ENCODE assay signal across 26 cellular contexts in the genomic region with DNA sequence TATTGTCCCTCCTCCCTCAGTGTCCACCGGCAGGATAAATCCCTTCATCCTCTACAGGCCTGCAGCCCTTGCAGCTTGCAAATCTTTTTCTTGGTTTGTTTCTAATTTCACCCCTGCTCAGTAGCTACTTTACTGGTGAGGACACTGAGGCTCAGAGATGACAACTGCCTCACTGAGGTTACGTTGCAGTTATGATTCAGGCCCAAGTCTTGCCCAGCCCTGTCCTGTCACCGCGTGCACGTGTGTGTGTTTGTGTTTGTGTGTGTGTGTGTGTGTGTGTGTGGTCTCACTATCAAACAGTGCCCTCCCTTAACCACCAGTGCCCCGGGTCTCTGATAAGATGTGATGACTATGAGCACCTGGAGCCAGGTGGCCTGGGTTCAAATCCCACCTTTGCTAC. TPM values are rescaled to one million over a fixed set of nuclear protein-coding genes. Genes with fewer than 3 reads are reported as not detected.
DNase-seq lines count a peak whose midpoint lies in the region; ATAC-seq and TF ChIP-seq lines count a peak whose summit lies in the region.
"Had no signal": no experiment of that assay in that cellular context is flagged by ENCODE, and none has a peak within 500 bp of the region (broad histone marks: within the 10 kb centered on the region; RNA-seq: fewer than 3 reads in every experiment).

No MANE protein-coding gene starts in this region.

- peak overlapping the region; percentile 32 to 90 for H3K27ac Mint-ChIP-seq in natural killer cell treated with Interleukin-12 subunit alpha and Interleukin-12 subunit beta and Interleukin-15 and Interleukin-18, amount 100 ng/mL, for 72 hours
- H3K27ac Mint-ChIP-seq in natural killer cell (peak overlapping the region in 1 of 2 donors; percentile 37), glutamatergic neuron (ENCODE audit: unreplicated experiment) (peak overlapping the region; percentile 79)
- H3K27ac Mint-ChIP-seq in activated T-helper 1 cell treated with anti-CD3 and anti-CD28 coated beads, Interleukin-12 subunit alpha, Interleukin-12 subunit beta, Interleukin-2, Interleukin-4 antibody, amounts not matched to agents 30 ng/mL and 10 ng/mL and 1 ng/mL, durations not matched to agents 14 hours and 24 hours and 36 hours, result peak overlapping the region; percentile 15
- H3K27ac Mint-ChIP-seq: nephron progenitor cell had no signal

- no peak for TF ChIP-seq CTCF in natural killer cell (IDR thresholded peaks at IDR 0.05)
- no peak for TF ChIP-seq CTCF in glutamatergic neuron (IDR thresholded peaks at IDR 0.05; ENCODE audit: partially characterized antibody, unreplicated experiment)

- no peak for ATAC-seq in natural killer cell treated with Interleukin-12 subunit alpha and Interleukin-12 subunit beta and Interleukin-15 and Interleukin-18, amount 100 ng/mL, for 72 hours
- ATAC-seq in natural killer cell, result no peak
- ATAC-seq in GM19035 (IDR thresholded peaks at IDR 0.05; ENCODE audit: unreplicated experiment), result no peak
- ATAC-seq in HG03135 (IDR thresholded peaks at IDR 0.05; ENCODE audit: unreplicated experiment), result no peak
- ATAC-seq: activated naive CD4-positive, alpha-beta T cell treated with anti-CD3 and anti-CD28 coated beads, Interleukin-2, amount 50 U/mL, for 72 hours; activated T-helper 17 cell treated with anti-CD3 and anti-CD28 coated beads, Interleukin-2, amount 50 U/mL, for 72 hours; heart left ventricle; lower lobe of right lung had no signal

- DNase-seq in natural killer cell treated with Interleukin-12 subunit alpha and Interleukin-12 subunit beta and Interleukin-15 and Interleukin-18, amount 100 ng/mL, for 72 hours (ENCODE audit: low spot score), result no peak
- no peak for DNase-seq in natural killer cell
- no peak for DNase-seq in activated T-helper 1 cell treated with anti-CD3 and anti-CD28 coated beads, Interleukin-12 subunit alpha, Interleukin-12 subunit beta, Interleukin-2, Interleukin-4 antibody, amounts not matched to agents 30 ng/mL and 10 ng/mL and 1 ng/mL, durations not matched to agents 14 hours and 24 hours and 36 hours (ENCODE audit: low spot score)
- no peak for DNase-seq in glutamatergic neuron
- no peak for DNase-seq in RKO (ENCODE audit: low spot score)
- DNase-seq: activated CD4-positive, alpha-beta T cell treated with anti-CD3 and anti-CD28 coated beads, Interleukin-2, amount 50 U/mL, for 1 hour; activated CD8-positive, alpha-beta memory T cell treated with anti-CD3 and anti-CD28 coated beads, Interleukin-2, amount 50 U/mL, for 4 hours; colonic mucosa; DMS79 treated with DMSO at 0.1 percent for 48 hours; effector CD4-positive, alpha-beta T cell; erythroblast; GDM1; heart left ventricle; Kasumi-1; lower lobe of right lung; NCI-H1417 treated with DMSO at 0.1 percent for 48 hours; NCI-H2029 treated with DMSO at 0.1 percent for 48 hours; NCI-H526 treated with DMSO at 0.1 percent for 48 hours; nephron progenitor cell; SIG-M5; stimulated activated CD4-positive, alpha-beta T cell treated with anti-CD3 and anti-CD28 coated beads, Interleukin-4, amount 100 ng/mL, for 4 hours; T1000 had no signal

- peaks cover 12% of the 10 kb centered on the region for H3K36me3 Mint-ChIP-seq in natural killer cell treated with Interleukin-12 subunit alpha and Interleukin-12 subunit beta and Interleukin-15 and Interleukin-18, amount 100 ng/mL, for 72 hours
- H3K36me3 Mint-ChIP-seq in natural killer cell, result no peaks in the 10 kb centered on the region
- H3K36me3 Mint-ChIP-seq in activated T-helper 1 cell treated with anti-CD3 and anti-CD28 coated beads, Interleukin-12 subunit alpha, Interleukin-12 subunit beta, Interleukin-2, Interleukin-4 antibody, amounts not matched to agents 30 ng/mL and 10 ng/mL and 1 ng/mL, durations not matched to agents 14 hours and 24 hours and 36 hours (ENCODE audit: low read depth), result peaks cover 31% of the 10 kb centered on the region
- H3K36me3 Mint-ChIP-seq in glutamatergic neuron (ENCODE audit: unreplicated experiment), result peaks cover 9% of the 10 kb centered on the region

- H3K4me1 Mint-ChIP-seq in natural killer cell treated with Interleukin-12 subunit alpha and Interleukin-12 subunit beta and Interleukin-15 and Interleukin-18, amount 100 ng/mL, for 72 hours (ENCODE audit: low read depth in 2 of 2), result peaks cover 60 to 72% of the 10 kb centered on the region in 2 donors
- H3K4me1 Mint-ChIP-seq in natural killer cell (peaks cover 30 to 45% of the 10 kb centered on the region in 2 donors), glutamatergic neuron (ENCODE audit: low read depth, unreplicated experiment) (peaks cover 7% of the 10 kb centered on the region)
- peaks cover 89% of the 10 kb centered on the region for H3K4me1 Mint-ChIP-seq in activated T-helper 1 cell treated with anti-CD3 and anti-CD28 coated beads, Interleukin-12 subunit alpha, Interleukin-12 subunit beta, Interleukin-2, Interleukin-4 antibody, amounts not matched to agents 30 ng/mL and 10 ng/mL and 1 ng/mL, durations not matched to agents 14 hours and 24 hours and 36 hours (ENCODE audit: low read depth)
- H3K4me1 Mint-ChIP-seq: nephron progenitor cell had no signal

- intact Hi-C loops in natural killer cell (cut with micrococcal nuclease), result no loop called here
- intact Hi-C loops in activated T-helper 1 cell treated with anti-CD3 and anti-CD28 coated beads, Interleukin-12 subunit alpha, Interleukin-12 subunit beta, Interleukin-2, Interleukin-4 antibody, amounts not matched to agents 30 ng/mL and 10 ng/mL and 1 ng/mL, durations not matched to agents 14 hours and 24 hours and 36 hours (cut with micrococcal nuclease), result no loop called here

- no peak overlapping the region for H3K4me3 Mint-ChIP-seq in natural killer cell treated with Interleukin-12 subunit alpha and Interleukin-12 subunit beta and Interleukin-15 and Interleukin-18, amount 100 ng/mL, for 72 hours
- H3K4me3 Mint-ChIP-seq in natural killer cell, result no peak overlapping the region
- H3K4me3 Mint-ChIP-seq in activated T-helper 1 cell treated with anti-CD3 and anti-CD28 coated beads, Interleukin-12 subunit alpha, Interleukin-12 subunit beta, Interleukin-2, Interleukin-4 antibody, amounts not matched to agents 30 ng/mL and 10 ng/mL and 1 ng/mL, durations not matched to agents 14 hours and 24 hours and 36 hours, result no peak overlapping the region
- no peak overlapping the region for H3K4me3 Mint-ChIP-seq in glutamatergic neuron (ENCODE audit: unreplicated experiment)
- H3K4me3 Mint-ChIP-seq: activated T-helper 17 cell treated with anti-CD3 and anti-CD28 coated beads, Interleukin-2, amount 50 U/mL, for 72 hours; nephron progenitor cell had no signal

- H3K9me3 Mint-ChIP-seq in natural killer cell treated with Interleukin-12 subunit alpha and Interleukin-12 subunit beta and Interleukin-15 and Interleukin-18, amount 100 ng/mL, for 72 hours, result no peaks in the 10 kb centered on the region
- no peaks in the 10 kb centered on the region for H3K9me3 Mint-ChIP-seq in natural killer cell
- H3K9me3 Mint-ChIP-seq in activated T-helper 1 cell treated with anti-CD3 and anti-CD28 coated beads, Interleukin-12 subunit alpha, Interleukin-12 subunit beta, Interleukin-2, Interleukin-4 antibody, amounts not matched to agents 30 ng/mL and 10 ng/mL and 1 ng/mL, durations not matched to agents 14 hours and 24 hours and 36 hours, result peaks cover 14% of the 10 kb centered on the region
- H3K9me3 Mint-ChIP-seq in glutamatergic neuron (ENCODE audit: unreplicated experiment), result peaks cover 7% of the 10 kb centered on the region
- H3K9me3 Mint-ChIP-seq: activated T-helper 17 cell treated with anti-CD3 and anti-CD28 coated beads, Interleukin-2, amount 50 U/mL, for 72 hours; nephron progenitor cell had no signal

- no peaks in the 10 kb centered on the region for H3K27me3 Mint-ChIP-seq in natural killer cell treated with Interleukin-12 subunit alpha and Interleukin-12 subunit beta and Interleukin-15 and Interleukin-18, amount 100 ng/mL, for 72 hours
- H3K27me3 Mint-ChIP-seq in natural killer cell (ENCODE audit: low read depth in 2 of 2) (no peaks in the 10 kb centered on the region), glutamatergic neuron (ENCODE audit: unreplicated experiment) (peaks cover 5% of the 10 kb centered on the region)
- no peaks in the 10 kb centered on the region for H3K27me3 Mint-ChIP-seq in activated T-helper 1 cell treated with anti-CD3 and anti-CD28 coated beads, Interleukin-12 subunit alpha, Interleukin-12 subunit beta, Interleukin-2, Interleukin-4 antibody, amounts not matched to agents 30 ng/mL and 10 ng/mL and 1 ng/mL, durations not matched to agents 14 hours and 24 hours and 36 hours (ENCODE audit: insufficient read depth)
- H3K27me3 Mint-ChIP-seq: activated T-helper 17 cell treated with anti-CD3 and anti-CD28 coated beads, Interleukin-2, amount 50 U/mL, for 72 hours had no signal

RNA-seq across cellular contexts. Expression of gene FAM110A, which starts 21.1 kb away (rescaled TPM):
- total RNA-seq in natural killer cell treated with Interleukin-12 subunit alpha and Interleukin-12 subunit beta and Interleukin-15 and Interleukin-18, amount 100 ng/mL, for 72 hours, result 10 to 100 TPM; 29.6 to 58.2 TPM
- total RNA-seq in natural killer cell (10 to 100 TPM; 25.1 to 91.0 (median 31.8) TPM), glutamatergic neuron (ENCODE audit: unreplicated experiment) (152 TPM)
- total RNA-seq in activated T-helper 1 cell treated with anti-CD3 and anti-CD28 coated beads, Interleukin-12 subunit alpha, Interleukin-12 subunit beta, Interleukin-2, Interleukin-4 antibody, amounts not matched to agents 30 ng/mL and 10 ng/mL and 1 ng/mL, durations not matched to agents 14 hours and 24 hours and 36 hours, result 19.0 and 21.1 TPM in 2 replicates
